ENCODE assay signal across 8 cellular contexts in the genomic region with DNA sequence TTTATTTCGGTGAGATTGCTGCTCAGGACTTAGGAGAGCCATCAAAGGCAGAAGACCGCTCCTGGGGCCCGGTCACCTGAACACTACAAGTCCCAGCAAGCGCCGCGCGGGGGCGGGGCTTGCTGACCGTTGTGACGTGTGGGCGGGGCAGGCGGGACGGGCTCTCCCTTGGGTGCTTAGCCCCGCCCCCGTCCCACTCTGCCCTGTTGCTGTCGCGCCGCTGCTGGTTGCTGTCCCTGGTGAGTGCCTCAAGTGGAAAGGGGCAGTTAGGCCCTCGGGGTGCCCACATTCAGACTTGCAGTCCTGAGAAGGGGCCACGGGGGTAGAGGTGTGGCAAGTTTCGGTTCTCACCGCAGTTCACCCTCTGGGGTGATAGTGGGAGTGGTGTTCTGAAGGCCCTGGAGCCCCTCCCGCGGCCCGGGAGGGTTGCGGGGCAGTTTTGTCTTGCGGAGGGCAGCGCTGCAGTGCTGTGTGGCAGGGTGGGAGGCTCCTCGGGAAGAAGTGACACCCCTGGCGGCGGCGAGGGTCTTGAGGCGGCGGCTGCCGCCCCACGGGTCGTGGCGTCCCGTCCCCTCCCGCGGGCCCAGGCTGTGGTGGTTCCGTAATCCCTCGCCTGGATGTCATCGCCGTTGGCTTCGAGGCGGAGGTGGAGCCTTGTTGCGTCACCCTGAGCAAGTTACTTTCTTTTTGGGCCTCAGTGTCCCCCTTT. TPM values are rescaled to one million over a fixed set of nuclear protein-coding genes. Genes with fewer than 3 reads are reported as not detected.
DNase-seq lines count a peak whose midpoint lies in the region; ATAC-seq and TF ChIP-seq lines count a peak whose summit lies in the region.

A gene with protein sequence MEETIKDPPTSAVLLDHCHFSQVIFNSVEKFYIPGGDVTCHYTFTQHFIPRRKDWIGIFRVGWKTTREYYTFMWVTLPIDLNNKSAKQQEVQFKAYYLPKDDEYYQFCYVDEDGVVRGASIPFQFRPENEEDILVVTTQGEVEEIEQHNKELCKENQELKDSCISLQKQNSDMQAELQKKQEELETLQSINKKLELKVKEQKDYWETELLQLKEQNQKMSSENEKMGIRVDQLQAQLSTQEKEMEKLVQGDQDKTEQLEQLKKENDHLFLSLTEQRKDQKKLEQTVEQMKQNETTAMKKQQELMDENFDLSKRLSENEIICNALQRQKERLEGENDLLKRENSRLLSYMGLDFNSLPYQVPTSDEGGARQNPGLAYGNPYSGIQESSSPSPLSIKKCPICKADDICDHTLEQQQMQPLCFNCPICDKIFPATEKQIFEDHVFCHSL (plus strand): TSS at position 196 of the 709 bp plus-strand sequence. CDS start 10,673 bp downstream, outside the sequence.

- CTCF ChIA-PET in PC-9 (lab: Charles Lee): no interaction called here

- intact Hi-C loops in PC-9 (cut with micrococcal nuclease; ENCODE audit: unreplicated experiment): no loop called here

- peak; percentile 4; the same call in 1 of the 2 replicates for TF ChIP-seq CTCF in PC-9 (conservative IDR thresholded peaks at IDR 0.05)

- peak; percentile 77 for DNase-seq in DMS153 treated with DMSO at 0.1 percent for 48 hours (lab: John Stamatoyannopoulos, UW; ENCODE audit: unreplicated experiment)
- peak; percentile 94 for DNase-seq in KBM-7
- DNase-seq in PC-9: peak; percentile 88 to 90
- DNase-seq in activated T-cell treated with anti-CD3 and anti-CD28 coated beads for 48 hours (ENCODE audit: low read depth): peak; percentile 89
- peak; percentile 62 for DNase-seq in epithelial cell of prostate (ENCODE audit: low read depth, low spot score)
- DNase-seq in stimulated activated CD8-positive, alpha-beta memory T cell treated with anti-CD3 and anti-CD28 coated beads, Interleukin-4, amount 100 ng/mL, for 48 hours: peak; percentile 94

- peaks cover 12% of the 10 kb centered on the region for H3K4me1 ChIP-seq in PC-9 (replicated peaks; ENCODE audit: insufficient read depth)
- H3K4me1 ChIP-seq in mucosa of rectum (ENCODE audit: control insufficient read depth in 2 of 2, insufficient read depth in 2 of 2, low read length in 2 of 2): peaks cover 11 to 16% of the 10 kb centered on the region in 2 donors

- H3K9me3 ChIP-seq in PC-9 (ENCODE audit: insufficient read depth, low read depth): no peaks in the 10 kb centered on the region
- H3K9me3 ChIP-seq in mucosa of rectum (ENCODE audit: control insufficient read depth in 2 of 2, low read length in 2 of 2): no peaks in the 10 kb centered on the region

- H3K9me2 ChIP-seq in PC-9 (ENCODE audit: insufficient read depth): no peaks in the 10 kb centered on the region; the same call in 1 of the 2 replicates

- POLR2A ChIA-PET in PC-9 (lab: Charles Lee; ENCODE audit: unreplicated experiment): interaction anchor here (0.6 kb wide), 2 partner anchors 80 to 112 kb away, joined by 5 read pairs; no protein-coding TSS in a partner anchor

- in situ Hi-C loops in KBM-7 (cut with MboI; ENCODE audit: low pct_unique_long_range_greater_than_20kb, low sequenced_read_pairs): no loop called here

- H3K27ac ChIP-seq in PC-9 (peak within 1 kb of the TSS; percentile 69), epithelial cell of prostate (peak within 1 kb of the TSS; percentile 53), mucosa of rectum (ENCODE audit: low read depth in 2 of 2, low read length in 2 of 2) (peak within 1 kb of the TSS; percentile 98 to 99)

- peaks cover 36% of the 10 kb centered on the region for H3K79me2 ChIP-seq in PC-9 (ENCODE audit: low read depth)

- H4K20me1 ChIP-seq in PC-9 (ENCODE audit: insufficient read depth): no peaks in the 10 kb centered on the region

- peak within 1 kb of the TSS; percentile 91 for H3K4me2 ChIP-seq in PC-9

- no peaks in the 10 kb centered on the region for H3K27me3 ChIP-seq in PC-9 (ENCODE audit: insufficient read depth, low read depth)
- no peaks in the 10 kb centered on the region for H3K27me3 ChIP-seq in mucosa of rectum (ENCODE audit: control insufficient read depth in 2 of 2, insufficient read depth in 2 of 2, low read length in 2 of 2)

- H3K4me3 ChIP-seq in PC-9 (peak within 1 kb of the TSS; percentile 95), mucosa of rectum (ENCODE audit: low read length in 2 of 2) (peak within 1 kb of the TSS; percentile 78 to 85)

- H2AFZ ChIP-seq in PC-9: peak within 1 kb of the TSS; percentile 98

- peak; percentile 79 for ATAC-seq in GM21576 (IDR thresholded peaks at IDR 0.05; ENCODE audit: unreplicated experiment)

- peak within 1 kb of the TSS; percentile 99 to 100 for H3K9ac ChIP-seq in mucosa of rectum (ENCODE audit: low read depth in 1 of 2, low read length in 2 of 2)

- BruUV-seq in PC-9 (replicated peaks; lab: Mats Ljungman, UMichigan): TSS peak; percentile 65

- peaks cover 7% of the 10 kb centered on the region for H3F3A ChIP-seq in PC-9 (ENCODE audit: insufficient read depth, low read depth)

- no peaks in the 10 kb centered on the region for H3K36me3 ChIP-seq in PC-9 (ENCODE audit: low read depth)
- peaks cover 0 to 1% of the 10 kb centered on the region in 2 donors for H3K36me3 ChIP-seq in mucosa of rectum (ENCODE audit: control insufficient read depth in 2 of 2, insufficient read depth in 2 of 2, low read length in 2 of 2)

RNA-seq across cellular contexts. Expression of the gene that starts here (rescaled TPM):
- total RNA-seq in PC-9 (2021): 82.9 and 95.9 TPM in 2 replicates

Comparison
In these comparisons a context has a peak if more than half of its experiments do, and no peak if none do; other contexts are left out.
1. Peak in every context shown above with its lines: DNase-seq, ATAC-seq, H3K4me3 ChIP-seq and H3K27ac ChIP-seq.